In genomic region chr3:93961489-93961888, GRCh38 we compare ENCODE assay signal across 25 cellular contexts.
"Had no signal": no experiment of that assay in that cellular context is flagged by ENCODE, and none has a peak within 500 bp of the region (broad histone marks: within the 10 kb centered on the region; RNA-seq: fewer than 3 reads in every experiment).

No MANE protein-coding gene starts in this region.

- H3K4me3 ChIP-seq: coronary artery, esophagus muscularis mucosa, heart right ventricle, lung, neural progenitor cell, ovary, stomach, thyroid gland had no signal

- H3K36me3 ChIP-seq: neural progenitor cell, ovary, stomach, thyroid gland had no signal

- H3K4me3 Mint-ChIP-seq: memory B cell; naive thymus-derived CD4-positive, alpha-beta T cell; nephron; neural progenitor cell; stimulated activated effector memory CD8-positive, alpha-beta T cell treated with anti-CD3 and anti-CD28 coated beads, Interleukin-12 subunit alpha, Interleukin-12 subunit beta, amount 100 ng/mL, for 72 hours had no signal

- H3K4me2 ChIP-seq: neural progenitor cell had no signal

- H3K27me3 ChIP-seq: esophagus muscularis mucosa, heart right ventricle, neural progenitor cell, ovary, stomach, thyroid gland had no signal

- H3K27ac Mint-ChIP-seq: memory B cell; naive thymus-derived CD4-positive, alpha-beta T cell; nephron; neural progenitor cell; stimulated activated effector memory CD8-positive, alpha-beta T cell treated with anti-CD3 and anti-CD28 coated beads, Interleukin-12 subunit alpha, Interleukin-12 subunit beta, amount 100 ng/mL, for 72 hours had no signal

- DNase-seq: dermis blood vessel endothelial cell; effector memory CD4-positive, alpha-beta T cell; foreskin melanocyte; glutamatergic neuron; heart right ventricle; left colon; left ventricle myocardium superior; naive thymus-derived CD4-positive, alpha-beta T cell; ovary; posterior cingulate gyrus; retina; stimulated activated CD4-positive, alpha-beta T cell treated with anti-CD3 and anti-CD28 coated beads, Interleukin-2, amount 100 ng/mL, for 24 hours; stimulated activated CD4-positive, alpha-beta T cell treated with anti-CD3 and anti-CD28 coated beads, Interleukin-4, amount 100 ng/mL, for 24 hours; stimulated activated naive CD4-positive, alpha-beta T cell treated with Interleukin-2 at 50 U/mL for 16 hours; stomach; thyroid gland; trophoblast cell had no signal

- H3K36me3 Mint-ChIP-seq: memory B cell; naive thymus-derived CD4-positive, alpha-beta T cell; neural progenitor cell; stimulated activated effector memory CD8-positive, alpha-beta T cell treated with anti-CD3 and anti-CD28 coated beads, Interleukin-12 subunit alpha, Interleukin-12 subunit beta, amount 100 ng/mL, for 72 hours had no signal

- H3K4me1 ChIP-seq: heart right ventricle, neural progenitor cell, stomach, thyroid gland had no signal

- H3K9me3 Mint-ChIP-seq: stimulated activated effector memory CD8-positive, alpha-beta T cell treated with anti-CD3 and anti-CD28 coated beads, Interleukin-12 subunit alpha, Interleukin-12 subunit beta, amount 100 ng/mL, for 72 hours had no signal

- H2AFZ ChIP-seq: neural progenitor cell had no signal

- ATAC-seq: heart right ventricle; left colon; left ventricle myocardium superior; naive thymus-derived CD4-positive, alpha-beta T cell; sciatic nerve; stimulated activated effector memory CD8-positive, alpha-beta T cell treated with anti-CD3 and anti-CD28 coated beads, Interleukin-12 subunit alpha, Interleukin-12 subunit beta, amount 100 ng/mL, for 72 hours had no signal

- H3K4me1 Mint-ChIP-seq: memory B cell; naive thymus-derived CD4-positive, alpha-beta T cell; nephron; neural progenitor cell; stimulated activated effector memory CD8-positive, alpha-beta T cell treated with anti-CD3 and anti-CD28 coated beads, Interleukin-12 subunit alpha, Interleukin-12 subunit beta, amount 100 ng/mL, for 72 hours had no signal

- H3K9me3 ChIP-seq: esophagus muscularis mucosa, heart right ventricle, ovary, thyroid gland had no signal

- H3K27ac ChIP-seq: coronary artery, esophagus muscularis mucosa, heart right ventricle, neural progenitor cell, ovary, stomach, thyroid gland had no signal
